1 cellular context compared by ENCODE assay signal in genomic region chr10:13347235-13348156, GRCh38.
TF ChIP-seq lines count a peak whose summit lies in the region.

No MANE protein-coding gene starts in this region.

TF ChIP-seq in K562, 482 proteins besides CTCF, POLR2A, EP300 and RAD21 (continued from another document and continues in another):
- TF ChIP-seq ARID4B (CRISPR knock-in tag; IDR thresholded peaks at IDR 0.05): no peak
- TF ChIP-seq CHD1 (IDR thresholded peaks at IDR 0.05; ENCODE audit: low read length): peak; percentile 62
- TF ChIP-seq POLR2G (IDR thresholded peaks at IDR 0.05; ENCODE audit: low read depth, low read length): peak; percentile 79
- no peak for TF ChIP-seq CHD4 (IDR thresholded peaks at IDR 0.05; ENCODE audit: insufficient read depth, insufficient replicate concordance, low read depth, low read length, poor library complexity, severe bottlenecking)
- TF ChIP-seq CCNT2 (IDR thresholded peaks at IDR 0.05; ENCODE audit: borderline replicate concordance, extremely low read depth, insufficient read length, low read depth, low read length): peak; percentile 60
- no peak for TF ChIP-seq ZC3H11A (IDR thresholded peaks at IDR 0.05; ENCODE audit: low read depth, low read length)
- no peak for TF ChIP-seq U2AF1 (optimal IDR thresholded peaks at IDR 0.05; ENCODE audit: low read depth, low read length)
- TF ChIP-seq ZNF143 (CRISPR knock-in tag; IDR thresholded peaks at IDR 0.05): peak; percentile 70
- peak in 1 of 2 experiments; percentile 13; a peak in 2 of 4 replicates for TF ChIP-seq NONO (IDR thresholded peaks at IDR 0.05; ENCODE audit: low read depth in 2 of 2, low read length in 1 of 2)
- no peak for TF ChIP-seq MEF2D (tag; conservative IDR thresholded peaks at IDR 0.05; ENCODE audit: low read depth)
- TF ChIP-seq, protein P1, sequence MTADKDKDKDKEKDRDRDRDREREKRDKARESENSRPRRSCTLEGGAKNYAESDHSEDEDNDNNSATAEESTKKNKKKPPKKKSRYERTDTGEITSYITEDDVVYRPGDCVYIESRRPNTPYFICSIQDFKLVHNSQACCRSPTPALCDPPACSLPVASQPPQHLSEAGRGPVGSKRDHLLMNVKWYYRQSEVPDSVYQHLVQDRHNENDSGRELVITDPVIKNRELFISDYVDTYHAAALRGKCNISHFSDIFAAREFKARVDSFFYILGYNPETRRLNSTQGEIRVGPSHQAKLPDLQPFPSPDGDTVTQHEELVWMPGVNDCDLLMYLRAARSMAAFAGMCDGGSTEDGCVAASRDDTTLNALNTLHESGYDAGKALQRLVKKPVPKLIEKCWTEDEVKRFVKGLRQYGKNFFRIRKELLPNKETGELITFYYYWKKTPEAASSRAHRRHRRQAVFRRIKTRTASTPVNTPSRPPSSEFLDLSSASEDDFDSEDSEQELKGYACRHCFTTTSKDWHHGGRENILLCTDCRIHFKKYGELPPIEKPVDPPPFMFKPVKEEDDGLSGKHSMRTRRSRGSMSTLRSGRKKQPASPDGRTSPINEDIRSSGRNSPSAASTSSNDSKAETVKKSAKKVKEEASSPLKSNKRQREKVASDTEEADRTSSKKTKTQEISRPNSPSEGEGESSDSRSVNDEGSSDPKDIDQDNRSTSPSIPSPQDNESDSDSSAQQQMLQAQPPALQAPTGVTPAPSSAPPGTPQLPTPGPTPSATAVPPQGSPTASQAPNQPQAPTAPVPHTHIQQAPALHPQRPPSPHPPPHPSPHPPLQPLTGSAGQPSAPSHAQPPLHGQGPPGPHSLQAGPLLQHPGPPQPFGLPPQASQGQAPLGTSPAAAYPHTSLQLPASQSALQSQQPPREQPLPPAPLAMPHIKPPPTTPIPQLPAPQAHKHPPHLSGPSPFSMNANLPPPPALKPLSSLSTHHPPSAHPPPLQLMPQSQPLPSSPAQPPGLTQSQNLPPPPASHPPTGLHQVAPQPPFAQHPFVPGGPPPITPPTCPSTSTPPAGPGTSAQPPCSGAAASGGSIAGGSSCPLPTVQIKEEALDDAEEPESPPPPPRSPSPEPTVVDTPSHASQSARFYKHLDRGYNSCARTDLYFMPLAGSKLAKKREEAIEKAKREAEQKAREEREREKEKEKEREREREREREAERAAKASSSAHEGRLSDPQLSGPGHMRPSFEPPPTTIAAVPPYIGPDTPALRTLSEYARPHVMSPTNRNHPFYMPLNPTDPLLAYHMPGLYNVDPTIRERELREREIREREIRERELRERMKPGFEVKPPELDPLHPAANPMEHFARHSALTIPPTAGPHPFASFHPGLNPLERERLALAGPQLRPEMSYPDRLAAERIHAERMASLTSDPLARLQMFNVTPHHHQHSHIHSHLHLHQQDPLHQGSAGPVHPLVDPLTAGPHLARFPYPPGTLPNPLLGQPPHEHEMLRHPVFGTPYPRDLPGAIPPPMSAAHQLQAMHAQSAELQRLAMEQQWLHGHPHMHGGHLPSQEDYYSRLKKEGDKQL (CRISPR knock-in tag; IDR thresholded peaks at IDR 0.05; ENCODE audit: borderline replicate concordance): no peak
- 0 out of 2 replicates have a peak, but pooled peaks have one; percentile 3 for TF ChIP-seq MYC (IDR thresholded peaks at IDR 0.05; ENCODE audit: low read depth, low read length)
- no peak for TF ChIP-seq MYC (CRISPR knock-in tag; IDR thresholded peaks at IDR 0.05; ENCODE audit: borderline replicate concordance, low read depth)
- TF ChIP-seq, protein P2, sequence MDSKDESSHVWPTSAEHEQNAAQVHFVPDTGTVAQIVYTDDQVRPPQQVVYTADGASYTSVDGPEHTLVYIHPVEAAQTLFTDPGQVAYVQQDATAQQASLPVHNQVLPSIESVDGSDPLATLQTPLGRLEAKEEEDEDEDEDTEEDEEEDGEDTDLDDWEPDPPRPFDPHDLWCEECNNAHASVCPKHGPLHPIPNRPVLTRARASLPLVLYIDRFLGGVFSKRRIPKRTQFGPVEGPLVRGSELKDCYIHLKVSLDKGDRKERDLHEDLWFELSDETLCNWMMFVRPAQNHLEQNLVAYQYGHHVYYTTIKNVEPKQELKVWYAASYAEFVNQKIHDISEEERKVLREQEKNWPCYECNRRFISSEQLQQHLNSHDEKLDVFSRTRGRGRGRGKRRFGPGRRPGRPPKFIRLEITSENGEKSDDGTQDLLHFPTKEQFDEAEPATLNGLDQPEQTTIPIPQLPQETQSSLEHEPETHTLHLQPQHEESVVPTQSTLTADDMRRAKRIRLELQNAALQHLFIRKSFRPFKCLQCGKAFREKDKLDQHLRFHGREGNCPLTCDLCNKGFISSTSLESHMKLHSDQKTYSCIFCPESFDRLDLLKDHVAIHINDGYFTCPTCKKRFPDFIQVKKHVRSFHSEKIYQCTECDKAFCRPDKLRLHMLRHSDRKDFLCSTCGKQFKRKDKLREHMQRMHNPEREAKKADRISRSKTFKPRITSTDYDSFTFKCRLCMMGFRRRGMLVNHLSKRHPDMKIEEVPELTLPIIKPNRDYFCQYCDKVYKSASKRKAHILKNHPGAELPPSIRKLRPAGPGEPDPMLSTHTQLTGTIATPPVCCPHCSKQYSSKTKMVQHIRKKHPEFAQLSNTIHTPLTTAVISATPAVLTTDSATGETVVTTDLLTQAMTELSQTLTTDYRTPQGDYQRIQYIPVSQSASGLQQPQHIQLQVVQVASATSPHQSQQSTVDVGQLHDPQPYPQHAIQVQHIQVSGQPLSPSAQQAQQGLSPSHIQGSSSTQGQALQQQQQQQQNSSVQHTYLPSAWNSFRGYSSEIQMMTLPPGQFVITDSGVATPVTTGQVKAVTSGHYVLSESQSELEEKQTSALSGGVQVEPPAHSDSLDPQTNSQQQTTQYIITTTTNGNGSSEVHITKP (IDR thresholded peaks at IDR 0.05; ENCODE audit: partially characterized antibody): no peak
- no peak for TF ChIP-seq KDM1A (IDR thresholded peaks at IDR 0.05)
- no peak for TF ChIP-seq USF1 (CRISPR knock-in tag; IDR thresholded peaks at IDR 0.05)
- peak; percentile 47; the same call in 1 of the 2 replicates for TF ChIP-seq PHF8 (IDR thresholded peaks at IDR 0.05; ENCODE audit: borderline replicate concordance, low read length)
- no peak for TF ChIP-seq SMAD3 (CRISPR knock-in tag; conservative IDR thresholded peaks at IDR 0.05)
- TF ChIP-seq KLF13 (tag; IDR thresholded peaks at IDR 0.05; ENCODE audit: borderline replicate concordance, low read depth): no peak
- no peak for TF ChIP-seq LCOR (CRISPR knock-in tag; IDR thresholded peaks at IDR 0.05)
- no peak for TF ChIP-seq CBX2 (IDR thresholded peaks at IDR 0.05; ENCODE audit: insufficient read depth, low read length, poor library complexity, severe bottlenecking)
- TF ChIP-seq ZFP1 (CRISPR knock-in tag; IDR thresholded peaks at IDR 0.05): no peak
- TF ChIP-seq SMARCE1 (IDR thresholded peaks at IDR 0.05): no peak
- no peak for TF ChIP-seq NR2C2 (CRISPR knock-in tag; IDR thresholded peaks at IDR 0.05)
- peak; percentile 32; the same call in 1 of the 2 replicates for TF ChIP-seq NR2C2 (tag; IDR thresholded peaks at IDR 0.05)
- TF ChIP-seq NCOA4 (IDR thresholded peaks at IDR 0.05; ENCODE audit: partially characterized antibody): no peak
- no peak for TF ChIP-seq NELFE (IDR thresholded peaks at IDR 0.05; ENCODE audit: insufficient read depth, insufficient read length)
- TF ChIP-seq CREB1 (IDR thresholded peaks at IDR 0.05): no peak
- no peak for TF ChIP-seq CREB1 (CRISPR knock-in tag; IDR thresholded peaks at IDR 0.05)
- peak; percentile 22 to 78; a peak in 3 of 4 replicates for TF ChIP-seq UBTF (IDR thresholded peaks at IDR 0.05; ENCODE audit: borderline replicate concordance in 1 of 2, low read depth in 2 of 2, low read length in 2 of 2)
- no peak for TF ChIP-seq XRCC3 (IDR thresholded peaks at IDR 0.05)
- peak; percentile 45 for TF ChIP-seq TAF1 (IDR thresholded peaks at IDR 0.05; ENCODE audit: control insufficient read depth, extremely low read depth, insufficient read depth, low read length, severe bottlenecking)
- TF ChIP-seq RBM34 (IDR thresholded peaks at IDR 0.05; ENCODE audit: borderline replicate concordance, insufficient read depth, low read length): no peak
- TF ChIP-seq TBL1XR1 (IDR thresholded peaks at IDR 0.05; ENCODE audit: low read length in 2 of 2): no peak
- TF ChIP-seq IRF9 (tag; IDR thresholded peaks at IDR 0.05): no peak
- TF ChIP-seq POLR2H (tag; IDR thresholded peaks at IDR 0.05; ENCODE audit: low read depth): no peak
- TF ChIP-seq, protein P3, sequence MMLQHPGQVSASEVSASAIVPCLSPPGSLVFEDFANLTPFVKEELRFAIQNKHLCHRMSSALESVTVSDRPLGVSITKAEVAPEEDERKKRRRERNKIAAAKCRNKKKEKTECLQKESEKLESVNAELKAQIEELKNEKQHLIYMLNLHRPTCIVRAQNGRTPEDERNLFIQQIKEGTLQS (IDR thresholded peaks at IDR 0.05): no peak
- TF ChIP-seq, protein P3 (CRISPR knock-in tag; conservative IDR thresholded peaks at IDR 0.05): no peak
- TF ChIP-seq, protein P4, sequence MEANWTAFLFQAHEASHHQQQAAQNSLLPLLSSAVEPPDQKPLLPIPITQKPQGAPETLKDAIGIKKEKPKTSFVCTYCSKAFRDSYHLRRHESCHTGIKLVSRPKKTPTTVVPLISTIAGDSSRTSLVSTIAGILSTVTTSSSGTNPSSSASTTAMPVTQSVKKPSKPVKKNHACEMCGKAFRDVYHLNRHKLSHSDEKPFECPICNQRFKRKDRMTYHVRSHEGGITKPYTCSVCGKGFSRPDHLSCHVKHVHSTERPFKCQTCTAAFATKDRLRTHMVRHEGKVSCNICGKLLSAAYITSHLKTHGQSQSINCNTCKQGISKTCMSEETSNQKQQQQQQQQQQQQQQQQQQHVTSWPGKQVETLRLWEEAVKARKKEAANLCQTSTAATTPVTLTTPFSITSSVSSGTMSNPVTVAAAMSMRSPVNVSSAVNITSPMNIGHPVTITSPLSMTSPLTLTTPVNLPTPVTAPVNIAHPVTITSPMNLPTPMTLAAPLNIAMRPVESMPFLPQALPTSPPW (CRISPR knock-in tag; IDR thresholded peaks at IDR 0.05): peak; percentile 91
- TF ChIP-seq FIP1L1 (IDR thresholded peaks at IDR 0.05; ENCODE audit: low read depth, low read length, poor library complexity, severe bottlenecking): peak; percentile 10
- TF ChIP-seq ZNF76 (CRISPR knock-in tag; IDR thresholded peaks at IDR 0.05; ENCODE audit: borderline replicate concordance): no peak
- no peak for TF ChIP-seq NCOA1 (IDR thresholded peaks at IDR 0.05; ENCODE audit: low read depth)
- TF ChIP-seq ZBTB7A (IDR thresholded peaks at IDR 0.05; ENCODE audit: borderline replicate concordance, control insufficient read depth, low read depth, low read length): peak; percentile 11; the same call in 1 of the 2 replicates
